8 cellular contexts compared by ENCODE assay signal in the genomic region with DNA sequence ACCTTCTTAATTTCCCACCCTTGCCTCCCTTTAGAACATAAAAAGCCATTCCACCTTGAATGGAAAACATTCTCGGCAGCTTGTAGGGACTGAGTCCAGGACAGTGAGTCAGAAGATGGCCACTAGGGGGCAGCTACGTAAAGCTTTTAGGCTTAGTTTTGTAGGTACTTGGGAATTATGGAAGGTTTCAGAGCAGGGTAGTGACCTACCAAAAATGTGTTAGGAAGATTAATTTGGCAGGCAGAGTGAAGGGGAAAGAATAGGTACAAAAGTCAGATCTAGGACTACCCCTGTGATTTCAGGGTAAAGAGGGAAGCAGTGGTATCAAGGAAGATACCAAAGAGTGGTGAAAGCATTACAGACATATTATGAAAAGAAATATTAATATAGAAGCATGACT.
DNase-seq lines count a peak whose midpoint lies in the region; ATAC-seq and TF ChIP-seq lines count a peak whose summit lies in the region.

No MANE protein-coding gene starts in this region.

- no peak overlapping the region for H3K4me2 ChIP-seq in KMS-11

- peak; percentile 27 for DNase-seq in NK-92 treated with Interleukin-12 subunit alpha and Interleukin-12 subunit beta, amount 100 ng/mL, for 24 hours (lab: John Stamatoyannopoulos, UW)
- DNase-seq in NK-92 (lab: John Stamatoyannopoulos, UW; ENCODE audit: unreplicated experiment) (no peak), SJSA1 (ENCODE audit: low read depth in 1 of 2, low spot score in 2 of 2) (peak; percentile 76 to 87), dorsolateral prefrontal cortex (peak in 7 of 10 donors; percentile 28 to 70 (median 46)), medulla oblongata (ENCODE audit: extremely low spot score) (peak; percentile 83), substantia nigra (lab: John Stamatoyannopoulos, UW) (peak in 35 of 49 donors; percentile 0 to 57 (median 17))

- no peaks in the 10 kb centered on the region for H4K20me1 ChIP-seq in KMS-11 (ENCODE audit: insufficient read depth)

- no peak overlapping the region for H3K9ac ChIP-seq in KMS-11

- H3K27ac ChIP-seq in KMS-11, result no peak overlapping the region
- no peak overlapping the region for H3K27ac ChIP-seq in SJSA1
- H3K27ac ChIP-seq in dorsolateral prefrontal cortex, result no peak overlapping the region
- no peak overlapping the region for H3K27ac ChIP-seq in substantia nigra (ENCODE audit: low read depth, low read length, poor library complexity, severe bottlenecking)

- no peaks in the 10 kb centered on the region for H3K79me2 ChIP-seq in KMS-11 (ENCODE audit: insufficient read depth, low read depth)

- no peaks in the 10 kb centered on the region for H3K9me3 ChIP-seq in SJSA1 (replicated peaks)

- H3K36me3 ChIP-seq in KMS-11 (ENCODE audit: insufficient read depth) (no peaks in the 10 kb centered on the region), SJSA1 (no peaks in the 10 kb centered on the region)

- no peak overlapping the region for H3K4me3 ChIP-seq in KMS-11 (IDR thresholded peaks at IDR 0.05; ENCODE audit: insufficient read depth, low read depth, low read length)
- H3K4me3 ChIP-seq in SJSA1, result no peak overlapping the region
- H3K4me3 ChIP-seq in dorsolateral prefrontal cortex, result no peak overlapping the region

- no peak overlapping the region for H2AFZ ChIP-seq in KMS-11 (ENCODE audit: low read depth)

- H3K27me3 ChIP-seq in KMS-11 (ENCODE audit: insufficient read depth, low read depth) (no peaks in the 10 kb centered on the region), SJSA1 (replicated peaks) (no peaks in the 10 kb centered on the region), dorsolateral prefrontal cortex (no peaks in the 10 kb centered on the region)

- intact Hi-C loops in dorsolateral prefrontal cortex (cut with DNase I), result loop anchor here in 1 of 2 donors (10.0 kb wide), 1 partner anchor 685 kb away; no protein-coding TSS in a partner anchor

- peak; percentile 84 for ATAC-seq in GM21825 (IDR thresholded peaks at IDR 0.05; ENCODE audit: unreplicated experiment)

- H3K4me1 ChIP-seq in KMS-11 (ENCODE audit: low read depth, poor library complexity, severe bottlenecking) (no peaks in the 10 kb centered on the region), SJSA1 (replicated peaks) (no peaks in the 10 kb centered on the region)

- TF ChIP-seq CTCF in KMS-11 (conservative IDR thresholded peaks at IDR 0.05; ENCODE audit: low read depth, low read length) (peak; percentile 83), dorsolateral prefrontal cortex (IDR thresholded peaks at IDR 0.05 in 54 of 56, conservative IDR thresholded peaks at IDR 0.05 in 2 of 56; ENCODE audit: low read depth in 1 of 56, partially characterized antibody in 56 of 56) (peak; percentile 36 to 86 (median 70))
